Comparison of ENCODE assay signal across 1 cellular context in genomic region chr6:89122625-89123024, GRCh38.
TF ChIP-seq lines count a peak whose summit lies in the region.

No MANE protein-coding gene starts in this region.

TF ChIP-seq in GM23338, 12 proteins besides CTCF, POLR2A, EP300 and RAD21 (continued from another document):
- TF ChIP-seq REST (IDR thresholded peaks at IDR 0.05; ENCODE audit: unreplicated experiment) = no peak
- TF ChIP-seq CREB1 (CRISPR knock-in tag; IDR thresholded peaks at IDR 0.05; ENCODE audit: low read depth) = no peak
- TF ChIP-seq POLR2AphosphoS5 (IDR thresholded peaks at IDR 0.05; ENCODE audit: low read depth) = no peak
- no peak for TF ChIP-seq ZNF331 (CRISPR knock-in tag; IDR thresholded peaks at IDR 0.05; ENCODE audit: low read depth)
- TF ChIP-seq NANOG (IDR thresholded peaks at IDR 0.05; ENCODE audit: borderline replicate concordance) = no peak
TF ChIP-seq in GM23338: peak in this region for 0.
